ENCODE assay signal across 10 cellular contexts in the genomic region with DNA sequence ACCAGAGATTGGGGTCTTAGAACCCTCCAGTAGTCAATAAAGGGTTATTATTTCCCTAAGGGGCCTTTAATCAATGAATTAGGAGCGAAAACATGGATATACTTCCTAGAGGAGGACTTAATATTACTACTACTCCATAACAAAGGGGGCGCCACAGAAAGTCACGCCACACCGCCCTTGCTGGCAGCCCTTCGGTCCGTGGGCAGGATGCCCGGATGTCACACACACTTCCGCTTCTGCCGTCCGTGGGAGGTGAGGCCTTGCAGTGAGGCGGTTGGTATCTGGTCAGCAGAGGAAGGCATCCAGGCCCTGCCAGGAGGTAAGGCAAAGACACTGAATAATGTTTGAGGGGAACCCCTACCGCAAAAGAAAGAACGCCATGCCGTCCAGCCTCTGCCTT. TPM values are rescaled to one million over a fixed set of nuclear protein-coding genes. Genes with fewer than 3 reads are reported as not detected.
"Had no signal": no experiment of that assay in that cellular context is flagged by ENCODE, and none has a peak within 500 bp of the region (broad histone marks: within the 10 kb centered on the region; RNA-seq: fewer than 3 reads in every experiment).

No MANE protein-coding gene starts in this region.

- DNase-seq: GM23248, GOT3, H9, HCEC 1CT, KG1 had no signal

- H2AFZ ChIP-seq: GM23248 had no signal

- H3K27ac ChIP-seq: GM23248, HL-60 had no signal

- FAIRE-seq: HepG2 had no signal

- H3K9ac ChIP-seq: GM23248 had no signal

- ATAC-seq: HepG2 had no signal

- H3K4me3 ChIP-seq: GM23248 had no signal

RNA-seq across cellular contexts. Expression of a gene that starts 0.4 kb away (rescaled TPM):
- total RNA-seq: GM23248, H4, H9, HepG2, HT1080 had no signal
- polyA plus RNA-seq: GM23248, HepG2, IgD-negative memory B cell had no signal
